ENCODE assay signal across 19 cellular contexts in genomic region chr14:64865992-64866391, GRCh38. TPM values are rescaled to one million over a fixed set of nuclear protein-coding genes. Genes with fewer than 3 reads are reported as not detected.
"Had no signal": no experiment of that assay in that cellular context is flagged by ENCODE, and none has a peak within 500 bp of the region (broad histone marks: within the 10 kb centered on the region; RNA-seq: fewer than 3 reads in every experiment).

No MANE protein-coding gene starts in this region.

- ATAC-seq: activated CD8-positive, alpha-beta T cell treated with anti-CD3 and anti-CD28 coated beads for 36 hours; PC-3; T-helper 17 cell had no signal

- H3K4me3 Mint-ChIP-seq: activated CD8-positive, alpha-beta T cell treated with anti-CD3 and anti-CD28 coated beads for 36 hours; activated naive CD8-positive, alpha-beta T cell treated with anti-CD3 and anti-CD28 coated beads, Interleukin-2, amount 10 ng/mL, durations not matched to agents 7 days and 5 days; T-helper 17 cell had no signal

- H3K4me1 Mint-ChIP-seq: activated naive CD8-positive, alpha-beta T cell treated with anti-CD3 and anti-CD28 coated beads, Interleukin-2, amount 10 ng/mL, durations not matched to agents 7 days and 5 days had no signal

- H3K36me3 Mint-ChIP-seq: activated naive CD8-positive, alpha-beta T cell treated with anti-CD3 and anti-CD28 coated beads, Interleukin-2, amount 10 ng/mL, durations not matched to agents 7 days and 5 days had no signal

- H3K27ac Mint-ChIP-seq: activated CD8-positive, alpha-beta T cell treated with anti-CD3 and anti-CD28 coated beads for 36 hours; activated naive CD8-positive, alpha-beta T cell treated with anti-CD3 and anti-CD28 coated beads, Interleukin-2, amount 10 ng/mL, durations not matched to agents 7 days and 5 days; T-helper 17 cell had no signal

- H3K4me3 ChIP-seq: adrenal gland had no signal

- H3K9me3 ChIP-seq: adrenal gland had no signal

- H3K4me1 ChIP-seq: adrenal gland had no signal

- H3K27ac ChIP-seq: adrenal gland, VCaP had no signal

- DNase-seq: activated CD4-positive, alpha-beta T cell treated with anti-CD3 and anti-CD28 coated beads for 4 hours; activated CD8-positive, alpha-beta memory T cell treated with anti-CD3 and anti-CD28 coated beads, Interleukin-2, amount 50 U/mL, for 4 hours; activated CD8-positive, alpha-beta T cell treated with anti-CD3 and anti-CD28 coated beads for 36 hours; activated naive CD4-positive, alpha-beta T cell treated with anti-CD3 and anti-CD28 coated beads, Interleukin-2, amount 50 U/mL, for 16 hours; activated naive CD8-positive, alpha-beta T cell treated with anti-CD3 and anti-CD28 coated beads, Interleukin-2, amount 10 ng/mL, durations not matched to agents 7 days and 5 days; adrenal gland; cerebellar nuclear complex; Kasumi-1; NCI-H1105 treated with DMSO at 0.1 percent for 48 hours; NCI-H1436 treated with DMSO at 0.1 percent for 48 hours; NCI-H187; NCI-H2081; NCI-H446; NCI-H524; PC-3; SIG-M5; T-helper 17 cell; T-helper 9 cell had no signal

- H3K9me3 Mint-ChIP-seq: activated CD8-positive, alpha-beta T cell treated with anti-CD3 and anti-CD28 coated beads for 36 hours; activated naive CD8-positive, alpha-beta T cell treated with anti-CD3 and anti-CD28 coated beads, Interleukin-2, amount 10 ng/mL, durations not matched to agents 7 days and 5 days had no signal

- H3K36me3 ChIP-seq: adrenal gland had no signal

RNA-seq across cellular contexts. Expression of gene SPTB, which starts 13.7 kb away (rescaled TPM):
- total RNA-seq: activated naive CD8-positive, alpha-beta T cell treated with anti-CD3 and anti-CD28 coated beads, Interleukin-2, amount 10 ng/mL, durations not matched to agents 7 days and 5 days had no signal
